ENCODE assay signal across 8 cellular contexts in genomic region chr1:43358746-43359693, GRCh38. TPM values are rescaled to one million over a fixed set of nuclear protein-coding genes. Genes with fewer than 3 reads are reported as not detected.
DNase-seq lines count a peak whose midpoint lies in the region; ATAC-seq and TF ChIP-seq lines count a peak whose summit lies in the region.

Gene CDC20 (plus strand): TSS chr1:43358981. CDS start chr1:43359216, 235 bp downstream.

- peak within 1 kb of the TSS; percentile 84 for H3K4me3 Mint-ChIP-seq in activated CD4-positive, alpha-beta memory T cell treated with anti-CD3 and anti-CD28 coated beads for 36 hours

- H3K27me3 Mint-ChIP-seq in activated CD4-positive, alpha-beta memory T cell treated with anti-CD3 and anti-CD28 coated beads for 36 hours, result no peaks in the 10 kb centered on the region

- no peaks in the 10 kb centered on the region for H3K9me3 ChIP-seq in right lobe of liver

- no peak for TF ChIP-seq POLR2A in right lobe of liver (IDR thresholded peaks at IDR 0.05)

- peak within 1 kb of the TSS; percentile 39 to 97 (median 89) for H3K27ac ChIP-seq in dorsolateral prefrontal cortex
- peak within 1 kb of the TSS; percentile 50 to 58 (median 53) for H3K27ac ChIP-seq in right lobe of liver

- CTCF ChIA-PET in activated CD4-positive, alpha-beta memory T cell treated with anti-CD3 and anti-CD28 coated beads for 36 hours (lab: Charles Lee), result interaction anchor here (0.6 to 2.2 kb wide), 9 partner anchors 9 to 193 kb away, joined by 3 to 14 read pairs (median 5); partner anchors contain the start of gene ELOVL1

- intact Hi-C loops in activated CD4-positive, alpha-beta memory T cell treated with anti-CD3 and anti-CD28 coated beads for 36 hours (cut with micrococcal nuclease), result loop anchor here (1.0 to 2.0 kb wide), 5 partner anchors 9 to 186 kb away; partner anchors contain the start of genes CFAP57, EBNA1BP2 and ELOVL1
- intact Hi-C loops in dorsolateral prefrontal cortex (cut with DNase I), result no loop called here
- intact Hi-C loops in right lobe of liver (cut with DNase I), result no loop called here

- WGBS in right lobe of liver (ENCODE audit: insufficient coverage, low coverage, low lambda C conversion rate, missing lambda C conversion rate), result 1% methylated on average over 14 of the region's 59 CpGs

- peaks cover 0 to 13% (median 5%) of the 10 kb centered on the region in 4 donors for H3K4me1 ChIP-seq in right lobe of liver

- POLR2A ChIA-PET in activated CD4-positive, alpha-beta memory T cell treated with anti-CD3 and anti-CD28 coated beads for 36 hours (lab: Charles Lee), result interaction anchor here (0.6 to 2.9 kb wide), 6 partner anchors 9 to 96 kb away, joined by 3 to 23 read pairs (median 4); partner anchors contain the start of genes ELOVL1, MED8 and SZT2

- H3K27me3 ChIP-seq in dorsolateral prefrontal cortex, result no peaks in the 10 kb centered on the region
- H3K27me3 ChIP-seq in right lobe of liver, result no peaks in the 10 kb centered on the region

- ATAC-seq in GM19438 (IDR thresholded peaks at IDR 0.05; ENCODE audit: low read depth, unreplicated experiment) (peak; percentile 88), HG03575 (IDR thresholded peaks at IDR 0.05; ENCODE audit: extremely low read depth, insufficient number of reproducible peaks, low FRiP score, unreplicated experiment) (peak; percentile 71), right lobe of liver (peak; percentile 98 to 99 (median 99))

- DNase-seq in CD1c-positive myeloid dendritic cell (ENCODE audit: extremely low spot score) (peak; percentile 99), NCI-H82 treated with DMSO at 0.1 percent for 48 hours (lab: John Stamatoyannopoulos, UW; ENCODE audit: unreplicated experiment) (peak; percentile 98), dorsolateral prefrontal cortex (peak; percentile 95 to 99 (median 98)), right lobe of liver (peak; percentile 98 to 99 (median 98))
- DNase-seq in activated CD4-positive, alpha-beta memory T cell treated with anti-CD3 and anti-CD28 coated beads for 36 hours, result peak; percentile 100
- peak; percentile 96 to 98 for DNase-seq in stimulated activated CD4-positive, alpha-beta T cell treated with anti-CD3 and anti-CD28 coated beads, Interleukin-4, amount 100 ng/mL, for 4 hours

- H3K36me3 ChIP-seq in right lobe of liver, result peaks cover 0 to 21% (median 8%) of the 10 kb centered on the region in 4 donors

- TF ChIP-seq CTCF in dorsolateral prefrontal cortex (IDR thresholded peaks at IDR 0.05 in 54 of 56, conservative IDR thresholded peaks at IDR 0.05 in 2 of 56; ENCODE audit: low read depth in 1 of 56, partially characterized antibody in 56 of 56), result peak in 9 of 56 donors; percentile 3 to 35 (median 14)
- TF ChIP-seq CTCF in right lobe of liver (IDR thresholded peaks at IDR 0.05), result no peak

- H3K9me3 Mint-ChIP-seq in activated CD4-positive, alpha-beta memory T cell treated with anti-CD3 and anti-CD28 coated beads for 36 hours, result no peaks in the 10 kb centered on the region

- peaks cover 44% of the 10 kb centered on the region for H3K36me3 Mint-ChIP-seq in activated CD4-positive, alpha-beta memory T cell treated with anti-CD3 and anti-CD28 coated beads for 36 hours

- H3K4me3 ChIP-seq in dorsolateral prefrontal cortex (peak within 1 kb of the TSS; percentile 66 to 96 (median 79)), right lobe of liver (peak within 1 kb of the TSS; percentile 41 to 70 (median 69))

- peak within 1 kb of the TSS; percentile 74 for H3K27ac Mint-ChIP-seq in activated CD4-positive, alpha-beta memory T cell treated with anti-CD3 and anti-CD28 coated beads for 36 hours

- H3K4me1 Mint-ChIP-seq in activated CD4-positive, alpha-beta memory T cell treated with anti-CD3 and anti-CD28 coated beads for 36 hours (ENCODE audit: low read depth), result peaks cover 28% of the 10 kb centered on the region

RNA-seq across cellular contexts. Expression of gene CDC20, which starts in this region (rescaled TPM):
- 100 to 1,000 TPM; 152 to 155 TPM for total RNA-seq in activated CD4-positive, alpha-beta memory T cell treated with anti-CD3 and anti-CD28 coated beads for 36 hours
- total RNA-seq in dorsolateral prefrontal cortex, result 1 to 10 TPM in 73 of 120 experiments, under 1 TPM in 34, not detected in 13; 0.32 to 6.8 (median 1.5) TPM
- 1 to 10 TPM in 4 of 6 experiments, under 1 TPM in 1, not detected in 1; 0.49 to 5.3 (median 2.3) TPM for total RNA-seq in right lobe of liver

Comparison
In these comparisons a context has a peak if more than half of its experiments do, and no peak if none do; other contexts are left out.
1. Peak in every context shown above with its lines: DNase-seq, ATAC-seq, H3K4me3 ChIP-seq and H3K27ac ChIP-seq.
2. RNA of gene CDC20 (total RNA-seq): 152 to 155 TPM in activated CD4-positive, alpha-beta memory T cell treated with anti-CD3 and anti-CD28 coated beads for 36 hours; 0.49 to 5.3 TPM in right lobe of liver and 0.32 to 6.8 TPM in dorsolateral prefrontal cortex; every median in the first group is over 10 times any median in the second.